Comparison of ENCODE assay signal across 1 cellular context in genomic region chr15:100765458-100766224, GRCh38.
TF ChIP-seq lines count a peak whose summit lies in the region.

No MANE protein-coding gene starts in this region.

TF ChIP-seq in H1, 55 proteins besides CTCF, POLR2A, EP300 and RAD21:
- TF ChIP-seq CTBP2 (IDR thresholded peaks at IDR 0.05; ENCODE audit: borderline replicate concordance, insufficient read depth, insufficient read length, low read length) = no peak
